8 cellular contexts compared by ENCODE assay signal in genomic region chr16:1296688-1297412, GRCh38. TPM values are rescaled to one million over a fixed set of nuclear protein-coding genes. Genes with fewer than 3 reads are reported as not detected.
DNase-seq lines count a peak whose midpoint lies in the region; ATAC-seq and TF ChIP-seq lines count a peak whose summit lies in the region.

No MANE protein-coding gene starts in this region.

- peak overlapping the region; percentile 8; the same call in 1 of the 2 replicates for H3K9ac ChIP-seq in OCI-LY3 (ENCODE audit: low read length)

- no peak for TF ChIP-seq EP300 in ovary (IDR thresholded peaks at IDR 0.05)

- H3K4me2 ChIP-seq in OCI-LY3 (ENCODE audit: low read length) = peak overlapping the region; percentile 67

- H3K4me3 ChIP-seq in OCI-LY3 (ENCODE audit: low read length) = peak overlapping the region; percentile 60
- no peak overlapping the region for H3K4me3 ChIP-seq in retinal pigment epithelial cell (ENCODE audit: low read length)
- no peak overlapping the region for H3K4me3 ChIP-seq in ovary

- peak overlapping the region; percentile 72; the same call in 1 of the 2 replicates for H2AFZ ChIP-seq in OCI-LY3 (ENCODE audit: low read depth, low read length)

- H4K20me1 ChIP-seq in OCI-LY3 (ENCODE audit: insufficient read depth, low read length) = no peaks in the 10 kb centered on the region

- H3K4me1 ChIP-seq in OCI-LY3 (ENCODE audit: low read length) (peaks cover 21% of the 10 kb centered on the region), ovary (ENCODE audit: insufficient read depth) (peaks cover 1% of the 10 kb centered on the region)

- ATAC-seq in esophagus mucosa (peak; percentile 84), GM18520 (IDR thresholded peaks at IDR 0.05; ENCODE audit: unreplicated experiment) (no peak)

- peak overlapping the region; percentile 12 for H3K27ac ChIP-seq in OCI-LY3 (ENCODE audit: low read length)
- no peak overlapping the region for H3K27ac ChIP-seq in ovary

- intact Hi-C loops in ovary (cut with DNase I) = no loop called here

- WGBS in ovary, 3 donors = 52 to 54% (median 54%) methylated on average over 11 of the region's 11 CpGs

- no peaks in the 10 kb centered on the region for H3K36me3 ChIP-seq in OCI-LY3 (replicated peaks; ENCODE audit: low read depth, low read length)
- no peaks in the 10 kb centered on the region for H3K36me3 ChIP-seq in ovary

- peaks cover 6% of the 10 kb centered on the region for H3K27me3 ChIP-seq in OCI-LY3 (ENCODE audit: low read depth, low read length)
- peaks cover 8% of the 10 kb centered on the region for H3K27me3 ChIP-seq in ovary

- no peak for TF ChIP-seq POLR2A in ovary (IDR thresholded peaks at IDR 0.05)

- DNase-seq in DMS79 treated with DMSO at 0.1 percent for 48 hours (lab: John Stamatoyannopoulos, UW) = peak; percentile 28
- no peak for DNase-seq in DMS79 (lab: John Stamatoyannopoulos, UW)
- peak; percentile 51 for DNase-seq in retinal pigment epithelial cell (ENCODE audit: low read depth)
- DNase-seq in HuH-7 (ENCODE audit: low spot score) = no peak
- DNase-seq in ovary = no peak

- no peak for TF ChIP-seq CTCF in OCI-LY3 (IDR thresholded peaks at IDR 0.05; ENCODE audit: low read depth, low read length)
- no peak for TF ChIP-seq CTCF in retinal pigment epithelial cell (conservative IDR thresholded peaks at IDR 0.05; ENCODE audit: low read depth, low read length)
- no peak for TF ChIP-seq CTCF in ovary (IDR thresholded peaks at IDR 0.05)

- H3K79me2 ChIP-seq in OCI-LY3 (ENCODE audit: low read length) = no peaks in the 10 kb centered on the region

- no peaks in the 10 kb centered on the region for H3K9me3 ChIP-seq in OCI-LY3 (ENCODE audit: insufficient read depth, low read length)
- no peaks in the 10 kb centered on the region for H3K9me3 ChIP-seq in ovary

RNA-seq across cellular contexts. Expression of gene UBE2I, which starts 12.6 kb away (rescaled TPM):
- total RNA-seq in esophagus mucosa = 93.1 TPM
- 100 to 1,000 TPM in 5 of 7 donors, 10 to 100 TPM in 2; 63.9 to 180 (median 145) TPM for total RNA-seq in ovary
- 100 to 1,000 TPM; 104 to 258 TPM for polyA plus RNA-seq in ovary

RNA-seq across cellular contexts. Expression of gene BAIAP3, which starts 36.6 kb away (rescaled TPM):
- total RNA-seq in esophagus mucosa = 2.0 TPM
- total RNA-seq in ovary = 10 to 100 TPM in 1 of 7 donors, 1 to 10 TPM in 5, under 1 TPM in 1; 0.25 to 26.1 (median 2.6) TPM
- under 1 TPM; 0.25 to 0.63 TPM for polyA plus RNA-seq in ovary

RNA-seq across cellular contexts. Expression of gene TPSD1, which starts 41.0 kb away (rescaled TPM):
- total RNA-seq in esophagus mucosa = not detected
- total RNA-seq in ovary = under 1 TPM in 3 of 7 donors, not detected in 4; 0.23 to 0.69 (median 0.65) TPM
- polyA plus RNA-seq in ovary = under 1 TPM in 1 of 2 donors, not detected in 1; 0.56 TPM

RNA-seq across cellular contexts. Expression of gene TSR3, which starts 54.8 kb away (rescaled TPM):
- 42.6 TPM for total RNA-seq in esophagus mucosa
- total RNA-seq in ovary = 10 to 100 TPM; 28.6 to 74.6 (median 41.5) TPM
- polyA plus RNA-seq in ovary = 10 to 100 TPM in 1 of 2 donors, 1 to 10 TPM in 1; 6.3 to 40.7 TPM

RNA-seq across cellular contexts. Expression of gene GNPTG, which starts 54.9 kb away (rescaled TPM):
- 25.7 TPM for total RNA-seq in esophagus mucosa
- 10 to 100 TPM; 47.8 to 68.1 (median 55.4) TPM for total RNA-seq in ovary
- polyA plus RNA-seq in ovary = 10 to 100 TPM; 26.0 to 67.8 TPM

Comparison
In these comparisons a context has a peak if more than half of its experiments do, and no peak if none do; other contexts are left out.
1. DNase-seq: peak in DMS79 treated with DMSO at 0.1 percent for 48 hours (single experiment) and retinal pigment epithelial cell (single experiment); none in DMS79 (single experiment), HuH-7 (single experiment) and ovary (0 of 5).